In genomic region chr6:30614843-30615218, GRCh38 we compare ENCODE assay signal across 1 cellular context.
A peak's percentile ranks its signal among the peaks of the same experiment; 100 is the strongest.
TF ChIP-seq lines count a peak whose summit lies in the region.

No MANE protein-coding gene starts in this region.

TF ChIP-seq in HepG2, 621 proteins besides CTCF, POLR2A, EP300 and RAD21 (continued from another document and continues in another):
- TF ChIP-seq AHDC1 (CRISPR knock-in tag; IDR thresholded peaks at IDR 0.05; ENCODE audit: borderline replicate concordance) (no peak), HHEX (CRISPR knock-in tag; IDR thresholded peaks at IDR 0.05) (no peak), MTF2 (CRISPR knock-in tag; IDR thresholded peaks at IDR 0.05; ENCODE audit: borderline replicate concordance) (no peak), ZNF746 (CRISPR knock-in tag; IDR thresholded peaks at IDR 0.05) (no peak), ZFYVE20 (CRISPR knock-in tag; IDR thresholded peaks at IDR 0.05; ENCODE audit: borderline replicate concordance, low read depth) (no peak), STAG1 (CRISPR knock-in tag; IDR thresholded peaks at IDR 0.05) (no peak), EEA1 (CRISPR knock-in tag; IDR thresholded peaks at IDR 0.05; ENCODE audit: borderline replicate concordance) (no peak), ZNF615 (CRISPR knock-in tag; IDR thresholded peaks at IDR 0.05; ENCODE audit: borderline replicate concordance) (no peak), MEF2D (CRISPR knock-in tag; IDR thresholded peaks at IDR 0.05) (peak; percentile 69; the same call in 1 of the 2 replicates), IKZF5 (CRISPR knock-in tag; IDR thresholded peaks at IDR 0.05) (peak; percentile 73; the same call in 1 of the 2 replicates), ZNF782 (CRISPR knock-in tag; IDR thresholded peaks at IDR 0.05; ENCODE audit: borderline replicate concordance) (no peak), RFXANK (CRISPR knock-in tag; IDR thresholded peaks at IDR 0.05) (no peak), TGIF2 (CRISPR knock-in tag; IDR thresholded peaks at IDR 0.05) (peak; percentile 47), PITX1 (CRISPR knock-in tag; IDR thresholded peaks at IDR 0.05) (peak; percentile 55), MED1 (CRISPR knock-in tag; IDR thresholded peaks at IDR 0.05) (peak; percentile 71), ZNF563 (CRISPR knock-in tag; IDR thresholded peaks at IDR 0.05) (no peak), HBP1 (CRISPR knock-in tag; IDR thresholded peaks at IDR 0.05; ENCODE audit: low read depth) (peak; percentile 27; the same call in 1 of the 2 replicates), ZNF274 (CRISPR knock-in tag; IDR thresholded peaks at IDR 0.05) (no peak), SP1 (IDR thresholded peaks at IDR 0.05) (no peak), SP1 (CRISPR knock-in tag; IDR thresholded peaks at IDR 0.05) (peak; percentile 53), ZNF496 (CRISPR knock-in tag; IDR thresholded peaks at IDR 0.05; ENCODE audit: insufficient replicate concordance) (no peak), ZNF121 (CRISPR knock-in tag; IDR thresholded peaks at IDR 0.05) (no peak), ZNF605 (CRISPR knock-in tag; IDR thresholded peaks at IDR 0.05) (peak; percentile 64), MIER3 (CRISPR knock-in tag; IDR thresholded peaks at IDR 0.05; ENCODE audit: borderline replicate concordance) (peak; percentile 83; the same call in 1 of the 2 replicates), ZNF839 (CRISPR knock-in tag; IDR thresholded peaks at IDR 0.05; ENCODE audit: borderline replicate concordance) (no peak), CHCHD3 (CRISPR knock-in tag; IDR thresholded peaks at IDR 0.05) (no peak), KDM4B (CRISPR knock-in tag; IDR thresholded peaks at IDR 0.05) (peak; percentile 34; the same call in 1 of the 2 replicates), MZF1 (CRISPR knock-in tag; IDR thresholded peaks at IDR 0.05; ENCODE audit: borderline replicate concordance) (no peak), ZNF562 (CRISPR knock-in tag; IDR thresholded peaks at IDR 0.05; ENCODE audit: borderline replicate concordance) (no peak), GFI1 (CRISPR knock-in tag; IDR thresholded peaks at IDR 0.05; ENCODE audit: borderline replicate concordance) (no peak), ZNF761 (CRISPR knock-in tag; conservative IDR thresholded peaks at IDR 0.05) (no peak), MYC (CRISPR knock-in tag; IDR thresholded peaks at IDR 0.05; ENCODE audit: borderline replicate concordance) (no peak), TCF7L2 (IDR thresholded peaks at IDR 0.05; ENCODE audit: low read depth, low read length) (no peak), SALL1 (CRISPR knock-in tag; IDR thresholded peaks at IDR 0.05) (peak; percentile 61), ZNF253 (CRISPR knock-in tag; IDR thresholded peaks at IDR 0.05; ENCODE audit: borderline replicate concordance) (no peak), ZNF629 (CRISPR knock-in tag; conservative IDR thresholded peaks at IDR 0.05) (no peak), PBX2 (CRISPR knock-in tag; IDR thresholded peaks at IDR 0.05) (no peak), ZBED4 (CRISPR knock-in tag; IDR thresholded peaks at IDR 0.05; ENCODE audit: borderline replicate concordance) (0 out of 2 replicates have a peak, but pooled peaks have one; percentile 21), ZNF362 (CRISPR knock-in tag; IDR thresholded peaks at IDR 0.05; ENCODE audit: borderline replicate concordance) (no peak), CEBPG (CRISPR knock-in tag; IDR thresholded peaks at IDR 0.05) (peak; percentile 94), FOXP4 (CRISPR knock-in tag; IDR thresholded peaks at IDR 0.05) (0 out of 2 replicates have a peak, but pooled peaks have one; percentile 23), SMAD1 (CRISPR knock-in tag; IDR thresholded peaks at IDR 0.05; ENCODE audit: borderline replicate concordance, low read depth) (no peak), ZNF557 (CRISPR knock-in tag; IDR thresholded peaks at IDR 0.05) (no peak), ETV5 (CRISPR knock-in tag; IDR thresholded peaks at IDR 0.05; ENCODE audit: borderline replicate concordance) (no peak), ZNF569 (CRISPR knock-in tag; IDR thresholded peaks at IDR 0.05; ENCODE audit: borderline replicate concordance) (0 out of 2 replicates have a peak, but pooled peaks have one; percentile 6)
